ENCODE assay signal across 9 cellular contexts in genomic region chr17:77371117-77371887, GRCh38.
DNase-seq lines count a peak whose midpoint lies in the region; ATAC-seq, FAIRE-seq and TF ChIP-seq lines count a peak whose summit lies in the region.
"Had no signal": no experiment of that assay in that cellular context is flagged by ENCODE, and none has a peak within 500 bp of the region (broad histone marks: within the 10 kb centered on the region; RNA-seq: fewer than 3 reads in every experiment).

No MANE protein-coding gene starts in this region.

- TF ChIP-seq CTCF in fibroblast of the aortic adventitia (IDR thresholded peaks at IDR 0.05; ENCODE audit: insufficient read depth, low read length), result no peak
- TF ChIP-seq CTCF in psoas muscle (IDR thresholded peaks at IDR 0.05), result no peak

- DNase-seq in EH (ENCODE audit: low read depth) (peak; percentile 89), NT2/D1 (ENCODE audit: low read depth, low spot score) (no peak), fibroblast of the aortic adventitia (ENCODE audit: low read depth) (peak; percentile 67), psoas muscle (peak; percentile 23 to 57), GM19239 (ENCODE audit: insufficient read length, low spot score) (no peak), cortex of kidney (lab: John Stamatoyannopoulos, UW) (no peak)
- DNase-seq: activated CD4-positive, alpha-beta T cell treated with anti-CD3 and anti-CD28 coated beads for 4 hours had no signal

- H3K36me3 ChIP-seq in NT2/D1 (ENCODE audit: insufficient read depth, insufficient read length, low read length), result no peaks in the 10 kb centered on the region
- H3K36me3 ChIP-seq in psoas muscle (ENCODE audit: insufficient read depth in 1 of 2, low read depth in 1 of 2), result no peaks in the 10 kb centered on the region

- WGBS in psoas muscle, 3 donors, result 32 to 51% (median 41%) methylated on average over 20 of the region's 20 CpGs

- peak overlapping the region; percentile 62 for H3K9ac ChIP-seq in NT2/D1 (ENCODE audit: insufficient read length, low read depth)

- H3K27me3 ChIP-seq in NT2/D1 (ENCODE audit: insufficient read depth, insufficient read length), result no peaks in the 10 kb centered on the region
- H3K27me3 ChIP-seq in psoas muscle (ENCODE audit: insufficient read depth in 3 of 3, low read length in 2 of 3), result no peaks in the 10 kb centered on the region

- H3K27ac ChIP-seq in psoas muscle, result peak overlapping the region; percentile 83

- H3K4me3 ChIP-seq in NT2/D1 (ENCODE audit: insufficient read length, low read depth), result no peak overlapping the region
- no peak overlapping the region for H3K4me3 ChIP-seq in fibroblast of the aortic adventitia (ENCODE audit: low read depth, low read length)
- peak overlapping the region; percentile 79 for H3K4me3 ChIP-seq in psoas muscle

- H3K9me3 ChIP-seq in NT2/D1 (ENCODE audit: insufficient read depth, low read length) (no peaks in the 10 kb centered on the region), psoas muscle (no peaks in the 10 kb centered on the region)

- FAIRE-seq in GM19239 (lab: Jason Lieb, UNC), result no peak

- peaks cover 37% of the 10 kb centered on the region for H3K4me1 ChIP-seq in NT2/D1 (ENCODE audit: insufficient read depth, insufficient read length)
- peaks cover 47% of the 10 kb centered on the region for H3K4me1 ChIP-seq in psoas muscle

- intact Hi-C loops in psoas muscle (cut with DNase I), result loop anchor here in 1 of 2 donors (5.0 kb wide), 1 partner anchor 39 kb away; no protein-coding TSS in a partner anchor

- ATAC-seq in psoas muscle, result peak in 2 of 4 donors; percentile 25 to 26
- ATAC-seq in HG03039 (IDR thresholded peaks at IDR 0.05; ENCODE audit: unreplicated experiment), result no peak
- no peak for ATAC-seq in GM21367 (IDR thresholded peaks at IDR 0.05; ENCODE audit: unreplicated experiment)

Comparison
In these comparisons a context has a peak if more than half of its experiments do, and no peak if none do; other contexts are left out.
1. DNase-seq: peak in EH (single experiment), fibroblast of the aortic adventitia (single experiment) and psoas muscle (2 of 2); none in NT2/D1 (single experiment), GM19239 (single experiment) and cortex of kidney (single experiment).